In genomic region chr15:60507596-60508424, GRCh38 we compare ENCODE assay signal across 8 cellular contexts. TPM values are rescaled to one million over a fixed set of nuclear protein-coding genes. Genes with fewer than 3 reads are reported as not detected.
DNase-seq lines count a peak whose midpoint lies in the region; ATAC-seq and TF ChIP-seq lines count a peak whose summit lies in the region.

No MANE protein-coding gene starts in this region.

- peak overlapping the region; percentile 27 for H3K4me2 ChIP-seq in HCT116 (ENCODE audit: low read length)
- H3K4me2 ChIP-seq in Loucy (ENCODE audit: low read depth, low read length, poor library complexity, severe bottlenecking): no peak overlapping the region
- H3K4me2 ChIP-seq in SK-N-SH: no peak overlapping the region

- ATAC-seq in HCT116: peak; percentile 87

- TF ChIP-seq POLR2A in HCT116 (IDR thresholded peaks at IDR 0.05; ENCODE audit: borderline replicate concordance, extremely low read depth, insufficient read depth, insufficient read length): no peak

- no peaks in the 10 kb centered on the region for H3K36me3 ChIP-seq in HCT116 (ENCODE audit: control insufficient read depth in 1 of 2, insufficient read depth in 2 of 2, low read length in 2 of 2)
- peaks cover 85% of the 10 kb centered on the region; the same call in 1 of the 2 replicates for H3K36me3 ChIP-seq in Loucy (ENCODE audit: insufficient read depth, low read length)
- no peaks in the 10 kb centered on the region for H3K36me3 ChIP-seq in SK-N-SH (replicated peaks in 1 of 2; ENCODE audit: control insufficient read depth in 1 of 2, insufficient read depth in 2 of 2, low read length in 1 of 2)
- H3K36me3 ChIP-seq in brain microvascular endothelial cell (replicated peaks): no peaks in the 10 kb centered on the region

- POLR2A ChIA-PET in HCT116 (lab: Charles Lee) (no interaction called here), SK-N-SH (lab: Yijun Ruan, JAX) (no interaction called here)

- RAD21 ChIA-PET in HCT116 (lab: Charles Lee; ENCODE audit: low non-redundant PET in 1 of 2, low total read pairs in 2 of 2, uncharacterized antibody in 2 of 2, unreplicated experiment in 2 of 2): no interaction called here

- TF ChIP-seq EP300 in SK-N-SH (IDR thresholded peaks at IDR 0.05; ENCODE audit: borderline replicate concordance in 1 of 2, low read depth in 1 of 2, low read length in 1 of 2): no peak

- H3K79me2 ChIP-seq in HCT116 (ENCODE audit: insufficient read depth, low read length) (no peaks in the 10 kb centered on the region), Loucy (ENCODE audit: insufficient read depth, low read length) (no peaks in the 10 kb centered on the region), SK-N-SH (ENCODE audit: insufficient read depth) (no peaks in the 10 kb centered on the region)

- H3K9me3 ChIP-seq in HCT116 (ENCODE audit: control insufficient read depth in 1 of 2, insufficient read depth in 1 of 2, low read depth in 1 of 2, low read length in 2 of 2): no peaks in the 10 kb centered on the region
- no peaks in the 10 kb centered on the region for H3K9me3 ChIP-seq in Loucy (ENCODE audit: insufficient read depth, low read depth, low read length)
- H3K9me3 ChIP-seq in SK-N-SH: no peaks in the 10 kb centered on the region

- H3K27me3 ChIP-seq in HCT116 (ENCODE audit: insufficient read depth, low read length): no peaks in the 10 kb centered on the region
- no peaks in the 10 kb centered on the region for H3K27me3 ChIP-seq in Loucy (ENCODE audit: insufficient read depth, low read length, poor library complexity, severe bottlenecking)
- no peaks in the 10 kb centered on the region for H3K27me3 ChIP-seq in SK-N-SH (ENCODE audit: insufficient read depth)
- H3K27me3 ChIP-seq in brain microvascular endothelial cell (replicated peaks): no peaks in the 10 kb centered on the region

- H3K4me3 ChIP-seq in HCT116 (replicated peaks in 1 of 2; ENCODE audit: low read depth in 1 of 2, low read length in 2 of 2) (no peak overlapping the region), Loucy (ENCODE audit: low read length, poor library complexity, severe bottlenecking) (no peak overlapping the region), SK-N-SH (ENCODE audit: low read depth in 2 of 2, low read length in 1 of 2) (no peak overlapping the region; a peak in 1 of 4 replicates), brain microvascular endothelial cell (ENCODE audit: low read depth, low read length) (no peak overlapping the region)

- H2AFZ ChIP-seq in HCT116 (ENCODE audit: low read depth, low read length, poor library complexity, severe bottlenecking) (no peak overlapping the region), Loucy (ENCODE audit: low read length) (no peak overlapping the region), SK-N-SH (ENCODE audit: low read depth) (peak overlapping the region; percentile 23; the same call in 1 of the 2 replicates)

- peak; percentile 53 for DNase-seq in stimulated activated CD4-positive, alpha-beta T cell treated with anti-CD3 and anti-CD28 coated beads, Interleukin-15, amount 100 ng/mL, for 24 hours
- DNase-seq in stimulated activated CD4-positive, alpha-beta T cell treated with anti-CD3 and anti-CD28 coated beads, Interleukin-12 subunit alpha, Interleukin-12 subunit beta, amount 100 ng/mL, for 4 hours: no peak
- DNase-seq in HCT116 (ENCODE audit: low read depth, low spot score) (peak; percentile 54), SK-N-SH (peak; percentile 60), brain microvascular endothelial cell (peak; percentile 64), iPS-NIHi7 (ENCODE audit: extremely low spot score) (peak; percentile 68)
- DNase-seq in stimulated activated CD4-positive, alpha-beta T cell treated with anti-CD3 and anti-CD28 coated beads, Interleukin-2, amount 100 ng/mL, for 4 hours (ENCODE audit: low read depth): peak; percentile 38

- H3F3A ChIP-seq in Loucy (ENCODE audit: low read depth): no peaks in the 10 kb centered on the region
- H3F3A ChIP-seq in SK-N-SH (replicated peaks; ENCODE audit: insufficient read depth): peaks cover 4% of the 10 kb centered on the region

- no TSS peak for BruUV-seq in HCT116 (replicated peaks; lab: Mats Ljungman, UMichigan)

- intact Hi-C loops in HCT116 (cut with micrococcal nuclease): loop anchor here (5.0 kb wide), 1 partner anchor 151 kb away; no protein-coding TSS in a partner anchor

- in situ Hi-C loops in brain microvascular endothelial cell (cut with HindIII; ENCODE audit: low pct_ligation_motif_present, low sequenced_read_pairs): no loop called here

- H4K20me1 ChIP-seq in HCT116 (ENCODE audit: insufficient read depth) (no peaks in the 10 kb centered on the region), Loucy (ENCODE audit: insufficient read depth, low read length, poor library complexity, severe bottlenecking) (no peaks in the 10 kb centered on the region), SK-N-SH (ENCODE audit: insufficient read depth) (no peaks in the 10 kb centered on the region)

- no peak overlapping the region for H3K27ac ChIP-seq in HCT116 (ENCODE audit: low read depth, low read length)
- no peak overlapping the region for H3K27ac ChIP-seq in SK-N-SH (ENCODE audit: low read depth in 2 of 2, low read length in 1 of 2)
- H3K27ac ChIP-seq in brain microvascular endothelial cell: no peak overlapping the region

- H3K9me2 ChIP-seq in HCT116 (ENCODE audit: insufficient read depth): no peaks in the 10 kb centered on the region
- H3K9me2 ChIP-seq in Loucy (replicated peaks; ENCODE audit: low read depth, low read length): no peaks in the 10 kb centered on the region
- no peaks in the 10 kb centered on the region for H3K9me2 ChIP-seq in SK-N-SH

- CTCF ChIA-PET in HCT116 (lab: Charles Lee): interaction anchor here (0.6 to 3.4 kb wide), 9 partner anchors 10 to 1326 kb away, joined by 3 to 28 read pairs (median 4); no protein-coding TSS in a partner anchor
- CTCF ChIA-PET in SK-N-SH (lab: Yijun Ruan, JAX): interaction anchor here (0.6 to 10.8 kb wide), 22 partner anchors 9 to 1328 kb away, joined by 3 to 99 read pairs (median 4); no protein-coding TSS in a partner anchor

- peaks cover 0 to 7% of the 10 kb centered on the region in 2 experiments; a peak in 2 of 4 replicates for H3K4me1 ChIP-seq in HCT116 (ENCODE audit: control insufficient read depth in 1 of 2, insufficient read depth in 2 of 2, low read length in 2 of 2)
- no peaks in the 10 kb centered on the region for H3K4me1 ChIP-seq in Loucy (ENCODE audit: insufficient read depth, low read length, poor library complexity, severe bottlenecking)
- peaks cover 0 to 2% of the 10 kb centered on the region in 2 experiments; a peak in 2 of 4 replicates for H3K4me1 ChIP-seq in SK-N-SH (ENCODE audit: control insufficient read depth in 1 of 2, insufficient read depth in 2 of 2, low read depth in 1 of 2, low read length in 1 of 2)

- peak; percentile 60 for TF ChIP-seq RAD21 in HCT116 (IDR thresholded peaks at IDR 0.05; ENCODE audit: low read depth)
- TF ChIP-seq RAD21 in SK-N-SH (IDR thresholded peaks at IDR 0.05; ENCODE audit: low read length): peak; percentile 86

- 51% methylated on average over 11 of the region's 11 CpGs for WGBS in SK-N-SH (ENCODE audit: low lambda C conversion rate)

- TF ChIP-seq CTCF in HCT116 (IDR thresholded peaks at IDR 0.05 in 2 of 3, conservative IDR thresholded peaks at IDR 0.05 in 1 of 3; ENCODE audit: borderline replicate concordance in 1 of 3, insufficient read depth in 1 of 3, low read depth in 2 of 3, low read length in 2 of 3): peak; percentile 34 to 96 (median 89); a peak in 5 of 6 replicates
- TF ChIP-seq CTCF in Loucy (conservative IDR thresholded peaks at IDR 0.05; ENCODE audit: low read length): peak; percentile 97
- TF ChIP-seq CTCF in SK-N-SH (IDR thresholded peaks at IDR 0.05): peak; percentile 96
- peak; percentile 90 for TF ChIP-seq CTCF in brain microvascular endothelial cell (IDR thresholded peaks at IDR 0.05; ENCODE audit: low read depth, low read length, missing control alignments)

- H3K9ac ChIP-seq in HCT116 (ENCODE audit: low read length) (no peak overlapping the region), Loucy (ENCODE audit: low read depth, low read length, poor library complexity, severe bottlenecking) (no peak overlapping the region), SK-N-SH (no peak overlapping the region)

TF ChIP-seq in HCT116, 20 proteins besides CTCF, POLR2A, EP300 and RAD21 (continues in another document):
- TF ChIP-seq TCF7L2 (IDR thresholded peaks at IDR 0.05; ENCODE audit: borderline replicate concordance, extremely low read depth, insufficient read depth, insufficient read length) (no peak), JUND (IDR thresholded peaks at IDR 0.05) (no peak)

TF ChIP-seq in SK-N-SH, 30 proteins besides CTCF, POLR2A, EP300 and RAD21:
- TF ChIP-seq CHD2 (IDR thresholded peaks at IDR 0.05; ENCODE audit: low read length, partially characterized antibody) (no peak), SMC3 (IDR thresholded peaks at IDR 0.05; ENCODE audit: low read depth, low read length) (peak; percentile 72), RFX5 (IDR thresholded peaks at IDR 0.05; ENCODE audit: low read length) (0 out of 2 replicates have a peak, but pooled peaks have one; percentile 49)
TF ChIP-seq in SK-N-SH: peak in this region for 2.

RNA-seq across cellular contexts. Expression of gene ICE2, which starts 28.9 kb away (rescaled TPM):
- 62.8 TPM for total RNA-seq in HCT116 (2021; ENCODE audit: unreplicated experiment)
- 18.3 and 21.9 TPM in 2 replicates for polyA plus RNA-seq in HCT116 (2012)
- polyA plus RNA-seq in SK-N-SH (2012; rRNA removed): 18.0 and 19.0 TPM in 2 replicates
- polyA plus RNA-seq in SK-N-SH (2012; cell fraction: cytosol; rRNA removed): 18.4 and 20.3 TPM in 2 replicates
- 13.9 and 36.6 TPM in 2 replicates for polyA plus RNA-seq in SK-N-SH (2012; cell fraction: nucleus; rRNA removed)
